ENCODE assay signal across 17 cellular contexts in the genomic region with DNA sequence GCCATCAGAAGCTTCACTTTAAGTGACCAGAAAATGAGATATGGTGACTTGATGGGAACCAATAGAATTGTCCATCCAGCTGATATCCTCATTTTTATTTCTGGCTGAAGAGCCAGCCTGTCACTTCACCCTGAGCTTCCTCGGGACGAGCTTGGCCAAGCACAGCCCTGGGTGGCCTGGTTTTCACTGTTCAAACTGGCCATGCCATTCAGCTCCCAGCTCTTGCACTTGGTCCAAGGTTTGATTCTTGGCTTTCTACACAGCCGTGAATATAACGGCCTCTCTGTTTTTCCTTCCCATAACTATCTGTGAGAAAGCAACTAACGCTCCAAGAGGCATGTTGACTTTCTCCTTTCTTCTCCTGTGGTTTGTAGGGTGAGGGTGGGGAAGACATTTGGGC.
A peak's percentile ranks its signal among the peaks of the same experiment; 100 is the strongest.
DNase-seq lines count a peak whose midpoint lies in the region; ATAC-seq, FAIRE-seq and TF ChIP-seq lines count a peak whose summit lies in the region.
"Had no signal": no experiment of that assay in that cellular context is flagged by ENCODE, and none has a peak within 500 bp of the region (broad histone marks: within the 10 kb centered on the region; RNA-seq: fewer than 3 reads in every experiment).

No MANE protein-coding gene starts in this region.

- TF ChIP-seq POLR2A in A549 (IDR thresholded peaks at IDR 0.05; ENCODE audit: low read length) = no peak

- no peak overlapping the region for H2BK15ac ChIP-seq in neuronal stem cell (ENCODE audit: low read length)

- POLR2A ChIA-PET in A549 (lab: Yijun Ruan, JAX) = no interaction called here

- peak overlapping the region; percentile 11 to 57; a peak in 1 of 6 replicates for H3K27ac ChIP-seq in A549
- no peak overlapping the region for H3K27ac ChIP-seq in neuronal stem cell (replicated peaks; ENCODE audit: low read length)
- H3K27ac ChIP-seq in aorta (ENCODE audit: low read depth in 1 of 2, low read length in 2 of 2) = no peak overlapping the region
- H3K27ac ChIP-seq: BLaER1, GM23248 had no signal

- H3K36me3 ChIP-seq in neuronal stem cell (replicated peaks in 1 of 2; ENCODE audit: control insufficient read depth in 2 of 2, insufficient read depth in 2 of 2, low read length in 2 of 2) (no peaks in the 10 kb centered on the region), aorta (ENCODE audit: control insufficient read depth in 1 of 2, insufficient read depth in 2 of 2, low read length in 1 of 2) (peaks cover 0 to 3% of the 10 kb centered on the region in 2 donors)
- H3K36me3 ChIP-seq: BLaER1 had no signal

- H4K91ac ChIP-seq in neuronal stem cell (ENCODE audit: low read depth, low read length, poor library complexity) = no peak overlapping the region

- CTCF ChIA-PET in A549 (lab: Yijun Ruan, JAX) = interaction anchor here (1.0 kb wide), 1 partner anchor 12 kb away, joined by 6 read pairs; no protein-coding TSS in a partner anchor

- intact Hi-C loops in head of caudate nucleus (cut with DNase I) (no loop called here), aorta (cut with DNase I) (loop anchor here in 1 of 2 donors (5.0 kb wide), 1 partner anchor 38 kb away; no protein-coding TSS in a partner anchor)

- H3K79me1 ChIP-seq in neuronal stem cell (ENCODE audit: low read depth, low read length) = no peaks in the 10 kb centered on the region

- H3K4me3 ChIP-seq in A549 = no peak overlapping the region
- H3K4me3 ChIP-seq in neuronal stem cell (ENCODE audit: low read length in 2 of 2) = no peak overlapping the region
- H3K4me3 ChIP-seq in aorta (ENCODE audit: low read length in 2 of 2) = no peak overlapping the region
- H3K4me3 ChIP-seq: BLaER1, GM23248 had no signal

- no peak overlapping the region for H2BK5ac ChIP-seq in neuronal stem cell (ENCODE audit: low read length)

- H2BK12ac ChIP-seq in neuronal stem cell (ENCODE audit: low read length) = no peak overlapping the region

- 97% methylated on average over 5 of the region's 5 CpGs for WGBS in A549 (ENCODE audit: missing lambda C conversion rate)
- no CpG with 5 or more reads among the region's 5 CpGs for WGBS in neuronal stem cell (ENCODE audit: extremely low coverage in 2 of 2, insufficient read length in 2 of 2, insufficient replicate concordance in 1 of 2), 2 donors
- 13 to 14% methylated on average over 5 of the region's 5 CpGs for WGBS in aorta, 2 donors

- H3K4me2 ChIP-seq in A549 (no peak overlapping the region), neuronal stem cell (ENCODE audit: insufficient read depth, low read length, poor library complexity, severe bottlenecking) (no peak overlapping the region)
- H3K4me2 ChIP-seq: BLaER1 had no signal

- ATAC-seq in A549 (no peak), aorta (ENCODE audit: low FRiP score) (no peak)

- no peak for TF ChIP-seq CTCF in A549 (IDR thresholded peaks at IDR 0.05)

- TF ChIP-seq RAD21 in A549 (conservative IDR thresholded peaks at IDR 0.05 in 1 of 2, IDR thresholded peaks at IDR 0.05 in 1 of 2) = no peak

- H3K9ac ChIP-seq in neuronal stem cell (ENCODE audit: low read depth, low read length, poor library complexity) = no peak overlapping the region
- H3K9ac ChIP-seq: BLaER1, GM23248 had no signal

- no peak overlapping the region for H2BK120ac ChIP-seq in neuronal stem cell (ENCODE audit: low read depth, low read length)

- no peaks in the 10 kb centered on the region for H3K27me3 ChIP-seq in neuronal stem cell (ENCODE audit: control insufficient read depth in 3 of 3, insufficient read depth in 3 of 3, low read depth in 1 of 3, low read length in 3 of 3)
- H3K27me3 ChIP-seq in aorta (ENCODE audit: control insufficient read depth in 1 of 2, insufficient read depth in 2 of 2, low read length in 1 of 2) = no peaks in the 10 kb centered on the region
- H3K27me3 ChIP-seq: BLaER1 had no signal

- H3K4ac ChIP-seq in neuronal stem cell (ENCODE audit: low read length) = no peak overlapping the region

- in situ Hi-C loops in G401 (cut with HindIII; ENCODE audit: low sequenced_read_pairs) = no loop called here

- no peak overlapping the region for H2AFZ ChIP-seq in neuronal stem cell (ENCODE audit: low read length)
- H2AFZ ChIP-seq: GM23248 had no signal

- H2AK5ac ChIP-seq in neuronal stem cell (ENCODE audit: low read depth, low read length) = no peak overlapping the region

- H3K4me1 ChIP-seq in A549 (peaks cover 40% of the 10 kb centered on the region), neuronal stem cell (ENCODE audit: control insufficient read depth in 2 of 2, insufficient read depth in 1 of 2, low read depth in 1 of 2, low read length in 2 of 2) (peaks cover 10 to 13% of the 10 kb centered on the region in 2 donors), aorta (ENCODE audit: control insufficient read depth in 1 of 2, insufficient read depth in 2 of 2, low read length in 2 of 2) (peaks cover 0 to 12% of the 10 kb centered on the region in 2 donors)

- no peak overlapping the region for H3K18ac ChIP-seq in neuronal stem cell (ENCODE audit: low read length)

- FAIRE-seq in A549 (lab: Jason Lieb, UNC) = no peak
- FAIRE-seq: A204.1, GM19239 had no signal

- TF ChIP-seq EP300 in A549 (IDR thresholded peaks at IDR 0.05) = no peak

- H3K23ac ChIP-seq in neuronal stem cell (ENCODE audit: low read depth, low read length, poor library complexity) = no peak overlapping the region

- no peak overlapping the region for H4K8ac ChIP-seq in neuronal stem cell (ENCODE audit: low read depth, low read length)

- no peak overlapping the region for H3K14ac ChIP-seq in neuronal stem cell (ENCODE audit: low read length)

- no peak for DNase-seq in A549 (ENCODE audit: low read depth in 1 of 2, low spot score in 1 of 2)
- DNase-seq in G401 (ENCODE audit: low spot score) = peak; percentile 20
- DNase-seq in head of caudate nucleus = peak in 26 of 42 donors; percentile 18 to 73 (median 37)
- peak; percentile 30 for DNase-seq in putamen (ENCODE audit: low spot score)
- no peak for DNase-seq in neuronal stem cell (ENCODE audit: low spot score)
- no peak for DNase-seq in aorta
- no peak for DNase-seq in DMS53 (lab: John Stamatoyannopoulos, UW)
- DNase-seq: CD4-positive, alpha-beta T cell; DMS153; DND-41; GF-D8; GM23248; H7; KG1 had no signal

- H3K9me3 ChIP-seq in A549 (no peaks in the 10 kb centered on the region), neuronal stem cell (replicated peaks in 1 of 2; ENCODE audit: control insufficient read depth in 2 of 2, insufficient read depth in 1 of 2, low read depth in 1 of 2, low read length in 2 of 2) (no peaks in the 10 kb centered on the region), aorta (ENCODE audit: control insufficient read depth, low read length) (no peaks in the 10 kb centered on the region)
- H3K9me3 ChIP-seq: BLaER1 had no signal

TF ChIP-seq in A549, 52 proteins besides CTCF, POLR2A, EP300 and RAD21:
- TF ChIP-seq ZFP36 (IDR thresholded peaks at IDR 0.05; ENCODE audit: borderline replicate concordance, partially characterized antibody) = no peak
- no peak for TF ChIP-seq ZSCAN20 (CRISPR knock-in tag; IDR thresholded peaks at IDR 0.05)
- TF ChIP-seq, protein P1, sequence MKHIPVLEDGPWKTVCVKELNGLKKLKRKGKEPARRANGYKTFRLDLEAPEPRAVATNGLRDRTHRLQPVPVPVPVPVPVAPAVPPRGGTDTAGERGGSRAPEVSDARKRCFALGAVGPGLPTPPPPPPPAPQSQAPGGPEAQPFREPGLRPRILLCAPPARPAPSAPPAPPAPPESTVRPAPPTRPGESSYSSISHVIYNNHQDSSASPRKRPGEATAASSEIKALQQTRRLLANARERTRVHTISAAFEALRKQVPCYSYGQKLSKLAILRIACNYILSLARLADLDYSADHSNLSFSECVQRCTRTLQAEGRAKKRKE (CRISPR knock-in tag; IDR thresholded peaks at IDR 0.05; ENCODE audit: low read depth) = no peak
- no peak for TF ChIP-seq RARB (CRISPR knock-in tag; IDR thresholded peaks at IDR 0.05)
- TF ChIP-seq, protein P2, sequence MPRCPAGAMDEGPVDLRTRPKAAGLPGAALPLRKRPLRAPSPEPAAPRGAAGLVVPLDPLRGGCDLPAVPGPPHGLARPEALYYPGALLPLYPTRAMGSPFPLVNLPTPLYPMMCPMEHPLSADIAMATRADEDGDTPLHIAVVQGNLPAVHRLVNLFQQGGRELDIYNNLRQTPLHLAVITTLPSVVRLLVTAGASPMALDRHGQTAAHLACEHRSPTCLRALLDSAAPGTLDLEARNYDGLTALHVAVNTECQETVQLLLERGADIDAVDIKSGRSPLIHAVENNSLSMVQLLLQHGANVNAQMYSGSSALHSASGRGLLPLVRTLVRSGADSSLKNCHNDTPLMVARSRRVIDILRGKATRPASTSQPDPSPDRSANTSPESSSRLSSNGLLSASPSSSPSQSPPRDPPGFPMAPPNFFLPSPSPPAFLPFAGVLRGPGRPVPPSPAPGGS (IDR thresholded peaks at IDR 0.05) = no peak
- no peak for TF ChIP-seq MAFK (IDR thresholded peaks at IDR 0.05; ENCODE audit: partially characterized antibody)
- TF ChIP-seq FOSB (CRISPR knock-in tag; IDR thresholded peaks at IDR 0.05) = no peak
- no peak for TF ChIP-seq CEBPB (IDR thresholded peaks at IDR 0.05)
- TF ChIP-seq CHD4 (IDR thresholded peaks at IDR 0.05; ENCODE audit: borderline replicate concordance) = no peak
- TF ChIP-seq JUN (IDR thresholded peaks at IDR 0.05) = no peak
- no peak for TF ChIP-seq MAZ (IDR thresholded peaks at IDR 0.05; ENCODE audit: borderline replicate concordance, low read depth, low read length)
- TF ChIP-seq HOXB5 (CRISPR knock-in tag; IDR thresholded peaks at IDR 0.05) = no peak
- TF ChIP-seq, protein P3, sequence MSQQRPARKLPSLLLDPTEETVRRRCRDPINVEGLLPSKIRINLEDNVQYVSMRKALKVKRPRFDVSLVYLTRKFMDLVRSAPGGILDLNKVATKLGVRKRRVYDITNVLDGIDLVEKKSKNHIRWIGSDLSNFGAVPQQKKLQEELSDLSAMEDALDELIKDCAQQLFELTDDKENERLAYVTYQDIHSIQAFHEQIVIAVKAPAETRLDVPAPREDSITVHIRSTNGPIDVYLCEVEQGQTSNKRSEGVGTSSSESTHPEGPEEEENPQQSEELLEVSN (IDR thresholded peaks at IDR 0.05; ENCODE audit: borderline replicate concordance, low read depth) = no peak
- TF ChIP-seq, protein P4, sequence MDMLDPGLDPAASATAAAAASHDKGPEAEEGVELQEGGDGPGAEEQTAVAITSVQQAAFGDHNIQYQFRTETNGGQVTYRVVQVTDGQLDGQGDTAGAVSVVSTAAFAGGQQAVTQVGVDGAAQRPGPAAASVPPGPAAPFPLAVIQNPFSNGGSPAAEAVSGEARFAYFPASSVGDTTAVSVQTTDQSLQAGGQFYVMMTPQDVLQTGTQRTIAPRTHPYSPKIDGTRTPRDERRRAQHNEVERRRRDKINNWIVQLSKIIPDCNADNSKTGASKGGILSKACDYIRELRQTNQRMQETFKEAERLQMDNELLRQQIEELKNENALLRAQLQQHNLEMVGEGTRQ (IDR thresholded peaks at IDR 0.05) = no peak
- TF ChIP-seq NFE2L2 (conservative IDR thresholded peaks at IDR 0.05; ENCODE audit: low read length) = no peak

Comparison
In these comparisons a context has a peak if more than half of its experiments do, and no peak if none do; other contexts are left out.
1. DNase-seq: peak in G401 (single experiment), head of caudate nucleus (26 of 42) and putamen (single experiment); none in A549 (0 of 2), neuronal stem cell (single experiment), aorta (0 of 2) and DMS53 (single experiment).
2. H3K27ac ChIP-seq: peak in A549 (2 of 2); none in neuronal stem cell (single experiment) and aorta (0 of 2).